In genomic region chr19:6110360-6110977, GRCh38 we compare ENCODE assay signal across 8 cellular contexts. TPM values are rescaled to one million over a fixed set of nuclear protein-coding genes. Genes with fewer than 3 reads are reported as not detected.
A peak's percentile ranks its signal among the peaks of the same experiment; 100 is the strongest.
DNase-seq lines count a peak whose midpoint lies in the region; ATAC-seq, FAIRE-seq and TF ChIP-seq lines count a peak whose summit lies in the region.

Gene RFX2 (minus strand): TSS chr19:6110500. CDS start chr19:6047496, 63,004 bp downstream.

- H3K4me3 ChIP-seq in A673 (ENCODE audit: low read depth, low read length, poor library complexity, severe bottlenecking) = peak within 1 kb of the TSS; percentile 68
- H3K4me3 ChIP-seq in iPS DF 6.9 (ENCODE audit: low read length) = peak within 1 kb of the TSS; percentile 92; the same call in 1 of the 2 replicates
- H3K4me3 ChIP-seq in sigmoid colon = peak within 1 kb of the TSS; percentile 48 to 92 (median 82)

- H3K4me3 Mint-ChIP-seq in brain = peak within 1 kb of the TSS; percentile 91 to 95 (median 92)

- TF ChIP-seq CTCF in A673 (conservative IDR thresholded peaks at IDR 0.05; ENCODE audit: low read depth, low read length) (no peak), brain (conservative IDR thresholded peaks at IDR 0.05) (no peak), sigmoid colon (IDR thresholded peaks at IDR 0.05) (no peak)

- no CpG with 5 or more reads among the region's 75 CpGs for WGBS in iPS DF 6.9 (ENCODE audit: insufficient coverage, insufficient read length)
- 0% methylated on average over 75 of the region's 75 CpGs for whole genome bisulfite sequencing in sigmoid colon, 2 donors

- H3K36me3 ChIP-seq in A673 (ENCODE audit: insufficient read depth, low read length, poor library complexity, severe bottlenecking) (no peaks in the 10 kb centered on the region), iPS DF 6.9 (ENCODE audit: control insufficient read depth, insufficient read depth, low read length) (no peaks in the 10 kb centered on the region), sigmoid colon (no peaks in the 10 kb centered on the region)

- intact Hi-C loops in A673 (cut with micrococcal nuclease; ENCODE audit: unreplicated experiment) (no loop called here), sigmoid colon (cut with DNase I) (no loop called here)

- CTCF ChIA-PET in A673 (lab: Charles Lee) = no interaction called here

- peak; percentile 61 for FAIRE-seq in TTC549 (lab: Jason Lieb, UNC)

- H3K27ac ChIP-seq in A673 (ENCODE audit: low read depth, low read length, poor library complexity, severe bottlenecking) (peak within 1 kb of the TSS; percentile 8), iPS DF 6.9 (ENCODE audit: low read length) (no peak within 1 kb of the TSS), sigmoid colon (peak within 1 kb of the TSS; percentile 89 to 94 (median 92))

- peak; percentile 91 for ATAC-seq in GM18861 (IDR thresholded peaks at IDR 0.05; ENCODE audit: unreplicated experiment)
- ATAC-seq in HG03066 (IDR thresholded peaks at IDR 0.05; ENCODE audit: low read depth, unreplicated experiment) = peak; percentile 93

- peaks cover 22% of the 10 kb centered on the region for H3K4me1 Mint-ChIP-seq in brain

- H3K9me3 Mint-ChIP-seq in brain = peaks cover 0 to 4% (median 0%) of the 10 kb centered on the region in 5 experiments

- no peaks in the 10 kb centered on the region for H3K27me3 ChIP-seq in A673 (replicated peaks; ENCODE audit: insufficient read depth, low read depth, low read length, poor library complexity)
- H3K27me3 ChIP-seq in iPS DF 6.9 (ENCODE audit: control insufficient read depth, insufficient read depth, low read length) = peaks cover 14% of the 10 kb centered on the region
- H3K27me3 ChIP-seq in sigmoid colon = no peaks in the 10 kb centered on the region

- H3K27me3 Mint-ChIP-seq in brain = peaks cover 17% of the 10 kb centered on the region

- H3K27ac Mint-ChIP-seq in brain = peak within 1 kb of the TSS; percentile 84 to 91 (median 87)

- H3K4me1 ChIP-seq in A673 (ENCODE audit: insufficient read depth, low read length, poor library complexity, severe bottlenecking) (peaks cover 5% of the 10 kb centered on the region), iPS DF 6.9 (ENCODE audit: control insufficient read depth, insufficient read depth, low read length) (0 out of 2 replicates have a peak, but pooled peaks cover 1% of the 10 kb centered on the region), sigmoid colon (peaks cover 0 to 24% (median 20%) of the 10 kb centered on the region in 4 donors)

- BruUV-seq in A673 (replicated peaks; lab: Mats Ljungman, UMichigan) = no TSS peak

- no peaks in the 10 kb centered on the region for H3K9me3 ChIP-seq in A673 (ENCODE audit: low read depth, low read length, poor library complexity, severe bottlenecking)
- H3K9me3 ChIP-seq in iPS DF 6.9 (ENCODE audit: control insufficient read depth, insufficient read depth, low read length) = no peaks in the 10 kb centered on the region
- no peaks in the 10 kb centered on the region for H3K9me3 ChIP-seq in sigmoid colon

- TF ChIP-seq EP300 in sigmoid colon (IDR thresholded peaks at IDR 0.05) = no peak

- POLR2A ChIA-PET in A673 (lab: Charles Lee; ENCODE audit: low non-redundant PET) = no interaction called here

- H3K36me3 Mint-ChIP-seq in brain = no peaks in the 10 kb centered on the region

- peak; percentile 56 to 74 for TF ChIP-seq POLR2A in sigmoid colon (IDR thresholded peaks at IDR 0.05)

- DNase-seq in A673 (ENCODE audit: low spot score) = peak; percentile 100
- DNase-seq in NCI-H2107 treated with DMSO at 0.1 percent for 48 hours (lab: John Stamatoyannopoulos, UW; ENCODE audit: unreplicated experiment) = peak; percentile 92
- peak; percentile 94 for DNase-seq in iPS DF 6.9 (ENCODE audit: low read depth, low spot score)
- DNase-seq in sigmoid colon = peak; percentile 100

RNA-seq across cellular contexts. Expression of gene RFX2, which starts in this region (rescaled TPM):
- total RNA-seq in A673 (2021) (11.7 and 11.8 TPM in 2 replicates), sigmoid colon (10 to 100 TPM; 14.3 to 21.2 (median 17.4) TPM)
- polyA plus RNA-seq in brain (ENCODE audit: insufficient read depth, low read depth, low replicate concordance) (29.6 TPM), sigmoid colon (1 to 10 TPM; 1.2 to 4.2 (median 3.6) TPM)
